In genomic region chr15:78872155-78872971, GRCh38 we compare ENCODE assay signal across 8 cellular contexts. TPM values are rescaled to one million over a fixed set of nuclear protein-coding genes. Genes with fewer than 3 reads are reported as not detected.
DNase-seq lines count a peak whose midpoint lies in the region; ATAC-seq and TF ChIP-seq lines count a peak whose summit lies in the region.

Gene MORF4L1, plus strand, starts transcription at chr15:78872890. Its CDS starts 128 bp downstream, at chr15:78873018.

- DNase-seq in GM13976 (ENCODE audit: low spot score) = peak; percentile 95
- DNase-seq in NCI-H187 (lab: John Stamatoyannopoulos, UW) = peak; percentile 56 to 84
- peak; percentile 96 for DNase-seq in T-helper 17 cell
- peak; percentile 84 for DNase-seq in amniotic stem cell (lab: John Stamatoyannopoulos, UW)
- peak; percentile 94 to 97 for DNase-seq in heart right ventricle
- DNase-seq in posterior cingulate gyrus = peak; percentile 96 to 100 (median 97)
- peak; percentile 97 for DNase-seq in transverse colon

- no peaks in the 10 kb centered on the region for H3K9me3 ChIP-seq in T-helper 17 cell (ENCODE audit: control insufficient read depth, low read length, poor library complexity, severe bottlenecking)
- H3K9me3 ChIP-seq in heart right ventricle = no peaks in the 10 kb centered on the region
- no peaks in the 10 kb centered on the region for H3K9me3 ChIP-seq in transverse colon

- no peak for TF ChIP-seq CTCF in GM13976 (IDR thresholded peaks at IDR 0.05; ENCODE audit: borderline replicate concordance, control extremely low read depth, extremely low read depth, insufficient read depth, missing control alignments)
- no peak for TF ChIP-seq CTCF in heart right ventricle (IDR thresholded peaks at IDR 0.05)
- TF ChIP-seq CTCF in transverse colon (IDR thresholded peaks at IDR 0.05) = no peak

- in situ Hi-C loops in GM13976 (cut with MboI; ENCODE audit: low sequenced_read_pairs, unreplicated experiment) (no loop called here), transverse colon (cut with MboI; ENCODE audit: low pct_ligation_motif_present in 1 of 4, low pct_unique_long_range_greater_than_20kb in 1 of 4, low sequenced_read_pairs in 3 of 4) (no loop called here)

- intact Hi-C loops in heart right ventricle (cut with DNase I) (loop anchor here in 3 of 10 donors (2.0 to 10.0 kb wide), 4 partner anchors 60 to 118 kb away; partner anchors contain the start of gene ADAMTS7 (in 3 of the 3)), posterior cingulate gyrus (cut with DNase I) (no loop called here), transverse colon (cut with DNase I; ENCODE audit: low total_unique reads) (no loop called here)

- H3K4me3 ChIP-seq in heart right ventricle = peak within 1 kb of the TSS; percentile 57 to 100 (median 93)
- H3K4me3 ChIP-seq in transverse colon = peak within 1 kb of the TSS; percentile 71 to 97 (median 91)

- H3K4me1 ChIP-seq in heart right ventricle (peaks cover under 1 to 40% (median 33%) of the 10 kb centered on the region in 9 donors), transverse colon (peaks cover 0 to 33% (median 29%) of the 10 kb centered on the region in 4 donors)

- no peaks in the 10 kb centered on the region for H3K36me3 ChIP-seq in heart right ventricle
- H3K36me3 ChIP-seq in transverse colon = no peaks in the 10 kb centered on the region

- H3K36me3 Mint-ChIP-seq in T-helper 17 cell (ENCODE audit: low read depth) = peaks cover 7% of the 10 kb centered on the region

- H3K4me1 Mint-ChIP-seq in T-helper 17 cell = peaks cover 38% of the 10 kb centered on the region

- H3K27ac ChIP-seq in heart right ventricle (peak within 1 kb of the TSS; percentile 92 to 100 (median 100)), transverse colon (peak within 1 kb of the TSS; percentile 98 to 100 (median 99))

- H3K27ac Mint-ChIP-seq in T-helper 17 cell = peak within 1 kb of the TSS; percentile 100

- 6% methylated on average over 49 to 50 of the region's 52 CpGs for WGBS in heart right ventricle, 2 donors
- WGBS in transverse colon (ENCODE audit: low coverage in 1 of 2), 2 donors = 13 to 40% methylated on average over 6 to 43 of the region's 52 CpGs

- TF ChIP-seq POLR2A in transverse colon (IDR thresholded peaks at IDR 0.05) = no peak

- H3K27me3 ChIP-seq in heart right ventricle (no peaks in the 10 kb centered on the region), transverse colon (no peaks in the 10 kb centered on the region)

- TF ChIP-seq EP300 in transverse colon (IDR thresholded peaks at IDR 0.05; ENCODE audit: low read depth) = no peak

- H3K4me3 Mint-ChIP-seq in T-helper 17 cell = peak within 1 kb of the TSS; percentile 100

- ATAC-seq in HG02943 (IDR thresholded peaks at IDR 0.05; ENCODE audit: low read depth, unreplicated experiment) (peak; percentile 58), T-helper 17 cell (peak; percentile 83), heart right ventricle (peak; percentile 95 to 97 (median 96))

- H3K27me3 Mint-ChIP-seq in T-helper 17 cell = no peaks in the 10 kb centered on the region

RNA-seq across cellular contexts. Expression of gene MORF4L1, which starts in this region (rescaled TPM):
- total RNA-seq in T-helper 17 cell (100 to 1,000 TPM; 373 to 376 TPM), heart right ventricle (100 to 1,000 TPM; 317 to 399 (median 365) TPM), transverse colon (100 to 1,000 TPM; 149 to 330 (median 235) TPM)
- polyA plus RNA-seq in heart right ventricle = 100 to 1,000 TPM; 119 to 280 TPM

Comparison
In these comparisons a context has a peak if more than half of its experiments do, and no peak if none do; other contexts are left out.
1. Peak in every context shown above with its lines: DNase-seq, ATAC-seq, H3K4me3 ChIP-seq and H3K27ac ChIP-seq.